ENCODE assay signal across 1 cellular context in the genomic region with DNA sequence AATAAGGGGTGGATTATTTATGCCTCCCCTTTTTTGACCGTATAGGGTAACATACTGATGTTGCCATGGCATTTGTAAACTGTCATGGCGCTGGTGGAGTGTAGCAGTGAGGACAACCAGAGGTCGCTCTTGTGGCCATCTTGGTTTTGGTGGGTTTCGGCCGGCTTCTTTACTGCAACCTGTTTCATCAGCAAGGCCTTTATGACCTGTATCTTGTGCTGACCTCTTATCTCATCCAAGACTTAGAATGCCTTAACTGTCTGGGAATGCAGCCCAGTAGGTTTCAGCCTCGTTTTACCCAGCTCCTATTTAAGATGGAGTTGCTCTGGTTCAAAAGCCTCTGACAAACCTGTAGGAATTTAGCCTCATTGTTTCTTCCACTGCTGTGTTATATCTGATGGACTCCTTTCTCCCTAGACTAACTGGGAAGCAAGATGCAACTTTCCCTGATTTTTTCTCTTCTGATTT.
A peak's percentile ranks its signal among the peaks of the same experiment; 100 is the strongest.
TF ChIP-seq lines count a peak whose summit lies in the region.

No MANE protein-coding gene starts in this region.

TF ChIP-seq in K562, 482 proteins besides CTCF, POLR2A, EP300 and RAD21 (continued from another document and continues in another):
- TF ChIP-seq, protein P1, sequence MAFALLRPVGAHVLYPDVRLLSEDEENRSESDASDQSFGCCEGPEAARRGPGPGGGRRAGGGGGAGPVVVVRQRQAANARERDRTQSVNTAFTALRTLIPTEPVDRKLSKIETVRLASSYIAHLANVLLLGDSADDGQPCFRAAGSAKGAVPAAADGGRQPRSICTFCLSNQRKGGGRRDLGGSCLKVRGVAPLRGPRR (CRISPR knock-in tag; IDR thresholded peaks at IDR 0.05): peak; percentile 87
- TF ChIP-seq CTBP1 (IDR thresholded peaks at IDR 0.05; ENCODE audit: borderline replicate concordance) (no peak), ZNF395 (CRISPR knock-in tag; IDR thresholded peaks at IDR 0.05) (peak; percentile 98), ZNF277 (CRISPR knock-in tag; IDR thresholded peaks at IDR 0.05; ENCODE audit: borderline replicate concordance) (no peak), HNRNPH1 (optimal IDR thresholded peaks at IDR 0.05; ENCODE audit: low read depth, low read length) (no peak), STAG1 (CRISPR knock-in tag; IDR thresholded peaks at IDR 0.05; ENCODE audit: borderline replicate concordance) (no peak), ATF1 (CRISPR knock-in tag; IDR thresholded peaks at IDR 0.05) (no peak), ATF1 (tag; IDR thresholded peaks at IDR 0.05) (no peak), SAP30 (IDR thresholded peaks at IDR 0.05; ENCODE audit: borderline replicate concordance, insufficient read depth, low read depth, low read length, poor library complexity, severe bottlenecking) (no peak), BRF2 (IDR thresholded peaks at IDR 0.05; ENCODE audit: borderline replicate concordance, insufficient read depth, insufficient read length) (no peak), STAT5A (IDR thresholded peaks at IDR 0.05; ENCODE audit: borderline replicate concordance, low read length) (no peak), ZNF212 (CRISPR knock-in tag; IDR thresholded peaks at IDR 0.05) (peak; percentile 72; the same call in 1 of the 2 replicates), THRB (CRISPR knock-in tag; conservative IDR thresholded peaks at IDR 0.05) (peak; percentile 82; the same call in 1 of the 2 replicates), MXD1 (CRISPR knock-in tag; IDR thresholded peaks at IDR 0.05; ENCODE audit: borderline replicate concordance, poor library complexity, severe bottlenecking) (no peak), ZNF316 (IDR thresholded peaks at IDR 0.05) (no peak), HDAC2 (IDR thresholded peaks at IDR 0.05) (no peak; the same call in 1 of the 2 replicates), MAX (CRISPR knock-in tag; IDR thresholded peaks at IDR 0.05) (no peak), NCOR1 (IDR thresholded peaks at IDR 0.05) (no peak), KLF1 (tag; IDR thresholded peaks at IDR 0.05) (no peak), HDAC1 (IDR thresholded peaks at IDR 0.05) (no peak), NFYB (IDR thresholded peaks at IDR 0.05; ENCODE audit: extremely low read depth, insufficient read length) (no peak), WHSC1 (IDR thresholded peaks at IDR 0.05; ENCODE audit: low read length) (no peak), RBM39 (optimal IDR thresholded peaks at IDR 0.05; ENCODE audit: low read depth, low read length) (no peak), ZNF707 (CRISPR knock-in tag; conservative IDR thresholded peaks at IDR 0.05) (0 out of 2 replicates have a peak, but pooled peaks have one; percentile 36), SRF (CRISPR knock-in tag; IDR thresholded peaks at IDR 0.05) (0 out of 4 replicates have a peak, but pooled peaks have one; percentile 40 to 41), XRCC3 (IDR thresholded peaks at IDR 0.05) (no peak), ZNF695 (CRISPR knock-in tag; IDR thresholded peaks at IDR 0.05) (no peak), CREBBP (IDR thresholded peaks at IDR 0.05; ENCODE audit: low read depth, low read length) (no peak), ZNF134 (CRISPR knock-in tag; conservative IDR thresholded peaks at IDR 0.05) (peak; percentile 65), LARP7 (IDR thresholded peaks at IDR 0.05) (no peak), NFE2 (IDR thresholded peaks at IDR 0.05; ENCODE audit: low read depth) (no peak), ZBTB1 (CRISPR knock-in tag; IDR thresholded peaks at IDR 0.05; ENCODE audit: borderline replicate concordance, low read depth) (no peak), TGIF2 (CRISPR knock-in tag; IDR thresholded peaks at IDR 0.05) (no peak), TCF7L2 (IDR thresholded peaks at IDR 0.05; ENCODE audit: low read depth, low read length) (no peak), TRIM25 (IDR thresholded peaks at IDR 0.05; ENCODE audit: borderline replicate concordance) (no peak), PHF20 (IDR thresholded peaks at IDR 0.05; ENCODE audit: partially characterized antibody) (no peak), SMAD3 (CRISPR knock-in tag; conservative IDR thresholded peaks at IDR 0.05) (peak; percentile 94), ZNF263 (CRISPR knock-in tag; IDR thresholded peaks at IDR 0.05; ENCODE audit: borderline replicate concordance) (no peak), ARHGAP35 (IDR thresholded peaks at IDR 0.05; ENCODE audit: partially characterized antibody) (no peak), PHF8 (IDR thresholded peaks at IDR 0.05; ENCODE audit: borderline replicate concordance, low read length) (no peak), IRF1 (CRISPR knock-in tag; IDR thresholded peaks at IDR 0.05; ENCODE audit: borderline replicate concordance) (no peak), ZNF77 (CRISPR knock-in tag; IDR thresholded peaks at IDR 0.05) (no peak), IRF2 (CRISPR knock-in tag; IDR thresholded peaks at IDR 0.05) (no peak), FUS (optimal IDR thresholded peaks at IDR 0.05; ENCODE audit: low read depth, low read length) (no peak)
- TF ChIP-seq, protein P2, sequence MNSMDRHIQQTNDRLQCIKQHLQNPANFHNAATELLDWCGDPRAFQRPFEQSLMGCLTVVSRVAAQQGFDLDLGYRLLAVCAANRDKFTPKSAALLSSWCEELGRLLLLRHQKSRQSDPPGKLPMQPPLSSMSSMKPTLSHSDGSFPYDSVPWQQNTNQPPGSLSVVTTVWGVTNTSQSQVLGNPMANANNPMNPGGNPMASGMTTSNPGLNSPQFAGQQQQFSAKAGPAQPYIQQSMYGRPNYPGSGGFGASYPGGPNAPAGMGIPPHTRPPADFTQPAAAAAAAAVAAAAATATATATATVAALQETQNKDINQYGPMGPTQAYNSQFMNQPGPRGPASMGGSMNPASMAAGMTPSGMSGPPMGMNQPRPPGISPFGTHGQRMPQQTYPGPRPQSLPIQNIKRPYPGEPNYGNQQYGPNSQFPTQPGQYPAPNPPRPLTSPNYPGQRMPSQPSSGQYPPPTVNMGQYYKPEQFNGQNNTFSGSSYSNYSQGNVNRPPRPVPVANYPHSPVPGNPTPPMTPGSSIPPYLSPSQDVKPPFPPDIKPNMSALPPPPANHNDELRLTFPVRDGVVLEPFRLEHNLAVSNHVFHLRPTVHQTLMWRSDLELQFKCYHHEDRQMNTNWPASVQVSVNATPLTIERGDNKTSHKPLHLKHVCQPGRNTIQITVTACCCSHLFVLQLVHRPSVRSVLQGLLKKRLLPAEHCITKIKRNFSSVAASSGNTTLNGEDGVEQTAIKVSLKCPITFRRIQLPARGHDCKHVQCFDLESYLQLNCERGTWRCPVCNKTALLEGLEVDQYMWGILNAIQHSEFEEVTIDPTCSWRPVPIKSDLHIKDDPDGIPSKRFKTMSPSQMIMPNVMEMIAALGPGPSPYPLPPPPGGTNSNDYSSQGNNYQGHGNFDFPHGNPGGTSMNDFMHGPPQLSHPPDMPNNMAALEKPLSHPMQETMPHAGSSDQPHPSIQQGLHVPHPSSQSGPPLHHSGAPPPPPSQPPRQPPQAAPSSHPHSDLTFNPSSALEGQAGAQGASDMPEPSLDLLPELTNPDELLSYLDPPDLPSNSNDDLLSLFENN (IDR thresholded peaks at IDR 0.05; ENCODE audit: low read depth in 2 of 2, low read length in 2 of 2): no peak
- TF ChIP-seq, protein P3, sequence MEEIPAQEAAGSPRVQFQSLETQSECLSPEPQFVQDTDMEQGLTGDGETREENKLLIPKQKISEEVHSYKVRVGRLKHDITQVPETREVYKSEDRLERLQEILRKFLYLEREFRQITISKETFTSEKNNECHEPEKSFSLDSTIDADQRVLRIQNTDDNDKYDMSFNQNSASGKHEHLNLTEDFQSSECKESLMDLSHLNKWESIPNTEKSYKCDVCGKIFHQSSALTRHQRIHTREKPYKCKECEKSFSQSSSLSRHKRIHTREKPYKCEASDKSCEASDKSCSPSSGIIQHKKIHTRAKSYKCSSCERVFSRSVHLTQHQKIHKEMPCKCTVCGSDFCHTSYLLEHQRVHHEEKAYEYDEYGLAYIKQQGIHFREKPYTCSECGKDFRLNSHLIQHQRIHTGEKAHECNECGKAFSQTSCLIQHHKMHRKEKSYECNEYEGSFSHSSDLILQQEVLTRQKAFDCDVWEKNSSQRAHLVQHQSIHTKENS (CRISPR knock-in tag; IDR thresholded peaks at IDR 0.05): no peak
